ENCODE assay signal across 31 cellular contexts in the genomic region with DNA sequence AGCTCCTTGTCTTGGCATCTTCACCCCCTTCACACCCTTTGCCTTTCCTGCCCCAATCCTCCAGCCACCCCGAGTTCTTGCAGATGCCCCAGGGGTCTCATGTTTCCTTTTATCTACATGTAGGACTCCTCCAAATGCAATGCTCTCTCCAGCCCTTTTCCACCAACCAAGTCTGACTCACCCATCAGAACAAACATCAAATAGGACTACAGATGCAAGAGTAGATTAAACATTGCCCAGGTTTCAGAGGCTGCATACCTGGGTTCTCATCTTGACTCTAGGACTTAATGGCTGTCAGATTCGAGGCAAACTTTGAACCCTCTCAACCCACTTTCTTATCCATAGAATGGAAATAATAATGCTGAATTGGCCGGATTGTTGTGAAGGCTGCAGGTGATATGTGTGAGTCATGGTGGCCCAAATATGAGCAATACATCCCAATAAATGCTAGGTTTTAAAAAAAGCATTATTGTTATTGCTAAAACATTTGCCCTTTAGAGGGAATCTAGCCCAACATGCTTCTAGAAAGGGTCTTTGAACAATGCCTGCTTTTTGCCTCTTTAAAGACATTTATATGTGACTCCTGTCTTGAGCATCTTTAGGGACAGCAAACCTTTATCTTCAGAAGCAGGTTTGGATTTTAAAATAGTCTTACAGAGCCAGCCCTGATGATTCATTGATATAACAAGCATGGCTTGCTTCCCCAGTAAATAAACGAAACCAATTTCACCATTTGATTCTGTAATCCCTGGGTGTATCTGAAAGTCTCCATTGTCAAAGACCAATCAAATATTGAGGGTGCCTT.
"Had no signal": no experiment of that assay in that cellular context is flagged by ENCODE, and none has a peak within 500 bp of the region (broad histone marks: within the 10 kb centered on the region; RNA-seq: fewer than 3 reads in every experiment).

No MANE protein-coding gene starts in this region.

- H3K27me3 ChIP-seq: ascending aorta, cardiac muscle cell, SJCRH30 had no signal

- H3K36me3 ChIP-seq: ascending aorta, cardiac muscle cell, SJCRH30 had no signal

- DNase-seq: activated CD4-positive, alpha-beta T cell treated with anti-CD3 and anti-CD28 coated beads for 48 hours; activated CD4-positive, alpha-beta T cell treated with anti-CD3 and anti-CD28 coated beads, Interleukin-2, amount 50 U/mL, for 4 hours; activated CD4-positive, CD25-positive, alpha-beta regulatory T cell treated with anti-CD3 and anti-CD28 coated beads, Interleukin-2, amount 50 U/mL, for 72 hours; activated CD8-positive, alpha-beta memory T cell treated with anti-CD3 and anti-CD28 coated beads, Interleukin-2, amount 10 ng/mL, durations not matched to agents 7 days and 5 days; activated effector memory CD4-positive, alpha-beta T cell treated with anti-CD3 and anti-CD28 coated beads, Interleukin-2, amount 50 U/mL, for 16 hours; activated naive CD4-positive, alpha-beta T cell treated with Interleukin-2 at 50 U/mL for 16 hours; activated naive CD8-positive, alpha-beta T cell treated with anti-CD3 and anti-CD28 coated beads, Interleukin-2, amount 50 U/mL, for 24 hours; activated T-cell treated with anti-CD3 and anti-CD28 coated beads, Interleukin-2, amount 50 U/mL, for 24 hours; amniotic stem cell; body of pancreas; Kasumi-1; KBM-7; NCI-H1092; NCI-H1417; NCI-H1694; NCI-H2029; NCI-H2107; NCI-H2171 treated with DMSO at 0.1 percent for 48 hours; NCI-H345; NCI-H510A; NCI-H526 treated with DMSO at 0.1 percent for 48 hours; NCI-H82; Right ventricle myocardium superior; RPMI8226; SJCRH30; SK-N-SH had no signal

- H3K4me3 ChIP-seq: ascending aorta, body of pancreas, cardiac muscle cell, SJCRH30 had no signal

- H3K27ac ChIP-seq: ascending aorta, body of pancreas, cardiac muscle cell, SJCRH30 had no signal

- H3K9ac ChIP-seq: SK-N-SH had no signal

- H3K4me1 ChIP-seq: ascending aorta, body of pancreas had no signal

- H3K9me3 ChIP-seq: ascending aorta, body of pancreas, SJCRH30, SK-N-SH had no signal

- H3K4me2 ChIP-seq: SK-N-SH had no signal

- ATAC-seq: activated CD8-positive, alpha-beta memory T cell treated with anti-CD3 and anti-CD28 coated beads, Interleukin-2, amount 10 ng/mL, durations not matched to agents 7 days and 5 days; activated naive CD4-positive, alpha-beta T cell treated with anti-CD3 and anti-CD28 coated beads, Interleukin-2, amount 50 U/mL, for 72 hours; activated naive CD8-positive, alpha-beta T cell treated with anti-CD3 and anti-CD28 coated beads, Interleukin-2, amount 50 U/mL, for 24 hours; body of pancreas; Panc1; WTC11 had no signal
